14 cellular contexts compared by ENCODE assay signal in the genomic region with DNA sequence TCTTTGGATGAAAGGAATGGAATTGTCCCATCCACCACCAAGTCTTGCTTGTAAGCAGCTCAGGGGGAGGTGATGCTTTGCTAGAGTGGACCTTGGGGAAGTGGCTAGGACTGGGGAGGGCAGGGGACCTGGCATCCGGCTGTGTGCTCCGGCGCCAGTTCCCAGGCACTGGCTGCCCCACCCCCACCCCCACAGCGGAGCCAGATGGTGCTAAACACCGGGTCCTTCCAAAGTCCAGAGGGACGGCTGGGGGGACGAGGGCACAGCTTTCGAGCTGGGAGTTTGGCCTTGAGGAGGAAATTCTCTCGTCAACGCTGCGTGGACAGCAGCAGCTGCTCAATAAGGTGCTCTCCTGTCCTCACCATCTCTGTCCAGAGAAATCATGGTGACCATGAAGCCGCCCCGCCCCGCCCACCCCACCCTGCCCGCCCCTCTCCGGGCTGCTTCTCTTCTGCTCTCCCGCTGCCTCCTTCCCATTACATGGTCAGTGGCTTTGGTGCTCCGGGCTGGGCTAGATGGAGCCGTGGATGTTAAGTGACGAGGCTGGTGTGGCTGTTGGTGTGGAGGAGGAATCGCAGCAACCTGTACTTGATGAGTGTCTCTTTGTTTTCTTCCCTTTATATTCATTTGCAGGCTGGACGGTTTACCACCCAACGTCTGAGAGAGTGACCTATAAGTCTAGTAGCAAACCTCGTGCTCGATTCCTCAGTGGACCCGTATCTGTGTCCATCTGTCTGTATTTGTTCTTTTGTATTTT.
DNase-seq lines count a peak whose midpoint lies in the region; ATAC-seq and TF ChIP-seq lines count a peak whose summit lies in the region.
"Had no signal": no experiment of that assay in that cellular context is flagged by ENCODE, and none has a peak within 500 bp of the region (broad histone marks: within the 10 kb centered on the region; RNA-seq: fewer than 3 reads in every experiment).

No MANE protein-coding gene starts in this region.

- ATAC-seq in Right ventricle myocardium superior (ENCODE audit: poor library complexity): peak; percentile 63
- no peak for ATAC-seq in HG03571 (IDR thresholded peaks at IDR 0.05; ENCODE audit: unreplicated experiment)
- ATAC-seq in GM21447 (IDR thresholded peaks at IDR 0.05; ENCODE audit: unreplicated experiment): no peak
- ATAC-seq: activated CD8-positive, alpha-beta T cell treated with anti-CD3 and anti-CD28 coated beads for 36 hours had no signal

- intact Hi-C loops in Right ventricle myocardium superior (cut with DNase I): loop anchor here (5.0 kb wide), 2 partner anchors 137 to 192 kb away; no protein-coding TSS in a partner anchor

- POLR2A ChIA-PET in HEK293T (lab: Yijun Ruan, JAX): no interaction called here

- CTCF ChIA-PET in HEK293T (lab: Yijun Ruan, JAX): no interaction called here

- DNase-seq in AG08396 (ENCODE audit: low spot score): peak; percentile 5
- DNase-seq in HEK293T (ENCODE audit: extremely low spot score): peak; percentile 3
- no peak for DNase-seq in Right ventricle myocardium superior
- peak; percentile 9 for DNase-seq in midbrain (lab: John Stamatoyannopoulos, UW)
- DNase-seq in activated CD4-positive, alpha-beta T cell treated with anti-CD3 and anti-CD28 coated beads, Interleukin-2, amount 50 U/mL, for 1 hour: no peak
- no peak for DNase-seq in activated CD4-positive, alpha-beta T cell treated with anti-CD3 and anti-CD28 coated beads, Interleukin-2, amount 50 U/mL, for 48 hours
- DNase-seq: activated CD8-positive, alpha-beta T cell treated with anti-CD3 and anti-CD28 coated beads for 36 hours; GOT3; NCI-H1105; NCI-H2171; SHP77 treated with DMSO at 0.1 percent for 48 hours; T-helper 9 cell had no signal

TF ChIP-seq in HEK293T, 16 proteins besides CTCF, POLR2A, EP300 and RAD21:
- TF ChIP-seq HDGF (IDR thresholded peaks at IDR 0.05; ENCODE audit: borderline replicate concordance) (no peak), L3MBTL2 (conservative IDR thresholded peaks at IDR 0.05) (no peak), BHLHE40 (IDR thresholded peaks at IDR 0.05; ENCODE audit: borderline replicate concordance) (no peak), FOXM1 (IDR thresholded peaks at IDR 0.05; ENCODE audit: borderline replicate concordance) (no peak), LEF1 (IDR thresholded peaks at IDR 0.05; ENCODE audit: borderline replicate concordance) (no peak), TARDBP (IDR thresholded peaks at IDR 0.05) (no peak), SUZ12 (IDR thresholded peaks at IDR 0.05) (no peak), NFRKB (IDR thresholded peaks at IDR 0.05) (no peak), CTBP1 (IDR thresholded peaks at IDR 0.05; ENCODE audit: borderline replicate concordance) (no peak), FOXA1 (IDR thresholded peaks at IDR 0.05) (no peak)

Comparison
In these comparisons a context has a peak if more than half of its experiments do, and no peak if none do; other contexts are left out.
1. DNase-seq: peak in AG08396 (single experiment), HEK293T (single experiment) and midbrain (single experiment); none in Right ventricle myocardium superior (single experiment), activated CD4-positive, alpha-beta T cell treated with anti-CD3 and anti-CD28 coated beads, Interleukin-2, amount 50 U/mL, for 1 hour (single experiment) and activated CD4-positive, alpha-beta T cell treated with anti-CD3 and anti-CD28 coated beads, Interleukin-2, amount 50 U/mL, for 48 hours (0 of 2).